Comparison of ENCODE assay signal across 14 cellular contexts in the genomic region with DNA sequence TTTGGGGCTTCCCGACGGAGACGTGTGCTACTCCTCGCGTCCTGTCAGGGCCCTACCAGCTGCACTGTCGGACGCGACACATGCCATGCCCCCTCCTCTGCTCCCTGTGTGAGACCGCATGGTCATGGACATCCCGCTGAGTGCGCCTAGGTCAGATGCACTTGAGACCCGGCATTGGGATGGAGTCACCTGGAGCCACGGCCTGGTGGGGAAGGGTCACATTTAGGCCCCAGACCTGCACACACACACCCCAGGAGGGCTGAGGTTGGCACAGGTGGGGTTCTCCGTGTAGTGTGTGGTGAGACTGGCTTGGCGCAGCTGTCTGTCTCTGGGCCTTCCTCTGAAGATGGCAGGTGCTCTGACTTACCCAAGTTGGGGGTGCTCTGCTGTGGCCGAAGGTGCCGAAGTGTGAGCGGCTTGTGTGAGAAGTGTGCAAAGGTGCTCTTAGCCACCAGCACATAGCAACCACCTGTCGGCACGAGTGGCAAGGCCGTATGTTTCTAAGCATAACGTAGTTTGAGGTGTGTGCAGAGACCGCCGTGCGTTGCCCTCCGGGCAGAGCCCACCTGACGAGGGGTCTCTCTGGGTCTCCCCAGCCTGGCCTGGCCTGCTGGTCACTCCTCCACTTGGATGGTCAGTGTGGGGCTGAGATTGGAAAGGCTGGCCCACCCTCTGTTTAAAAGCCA.
"Had no signal": no experiment of that assay in that cellular context is flagged by ENCODE, and none has a peak within 500 bp of the region (broad histone marks: within the 10 kb centered on the region; RNA-seq: fewer than 3 reads in every experiment).

No MANE protein-coding gene starts in this region.

- DNase-seq: effector memory CD4-positive, alpha-beta T cell; gastrocnemius medialis; islet precursor cell; mesendoderm; naive B cell; small intestine; stimulated activated CD4-positive, alpha-beta T cell treated with anti-CD3 and anti-CD28 coated beads, Interleukin-4, amount 100 ng/mL, for 1 hour; stimulated activated CD8-positive, alpha-beta memory T cell treated with anti-CD3 and anti-CD28 coated beads, Interleukin-4, amount 100 ng/mL, for 48 hours; stimulated activated naive CD8-positive, alpha-beta T cell treated with anti-CD3 and anti-CD28 coated beads, Interleukin-15, Interleukin-2, amounts not matched to agents 100 U/mL and 50 U/mL, for 24 hours; thyroid gland had no signal

- H3K27ac Mint-ChIP-seq: nephron; stimulated activated effector memory CD8-positive, alpha-beta T cell treated with anti-CD3 and anti-CD28 coated beads, Interleukin-12 subunit alpha, Interleukin-12 subunit beta, amount 100 ng/mL, for 72 hours had no signal

- ATAC-seq: esophagus mucosa; gastrocnemius medialis; stimulated activated effector memory CD8-positive, alpha-beta T cell treated with anti-CD3 and anti-CD28 coated beads, Interleukin-12 subunit alpha, Interleukin-12 subunit beta, amount 100 ng/mL, for 72 hours; stimulated activated naive CD8-positive, alpha-beta T cell treated with anti-CD3 and anti-CD28 coated beads, Interleukin-15, Interleukin-2, amounts not matched to agents 100 U/mL and 50 U/mL, for 24 hours had no signal

- H3K4me1 Mint-ChIP-seq: central memory CD8-positive, alpha-beta T cell; stimulated activated effector memory CD8-positive, alpha-beta T cell treated with anti-CD3 and anti-CD28 coated beads, Interleukin-12 subunit alpha, Interleukin-12 subunit beta, amount 100 ng/mL, for 72 hours had no signal

- H3K4me3 Mint-ChIP-seq: central memory CD8-positive, alpha-beta T cell; nephron; stimulated activated effector memory CD8-positive, alpha-beta T cell treated with anti-CD3 and anti-CD28 coated beads, Interleukin-12 subunit alpha, Interleukin-12 subunit beta, amount 100 ng/mL, for 72 hours had no signal

- H3K27me3 Mint-ChIP-seq: central memory CD8-positive, alpha-beta T cell; naive B cell had no signal

- H3K9me3 Mint-ChIP-seq: central memory CD8-positive, alpha-beta T cell; naive B cell; nephron; stimulated activated effector memory CD8-positive, alpha-beta T cell treated with anti-CD3 and anti-CD28 coated beads, Interleukin-12 subunit alpha, Interleukin-12 subunit beta, amount 100 ng/mL, for 72 hours had no signal
